31 cellular contexts compared by ENCODE assay signal in the genomic region with DNA sequence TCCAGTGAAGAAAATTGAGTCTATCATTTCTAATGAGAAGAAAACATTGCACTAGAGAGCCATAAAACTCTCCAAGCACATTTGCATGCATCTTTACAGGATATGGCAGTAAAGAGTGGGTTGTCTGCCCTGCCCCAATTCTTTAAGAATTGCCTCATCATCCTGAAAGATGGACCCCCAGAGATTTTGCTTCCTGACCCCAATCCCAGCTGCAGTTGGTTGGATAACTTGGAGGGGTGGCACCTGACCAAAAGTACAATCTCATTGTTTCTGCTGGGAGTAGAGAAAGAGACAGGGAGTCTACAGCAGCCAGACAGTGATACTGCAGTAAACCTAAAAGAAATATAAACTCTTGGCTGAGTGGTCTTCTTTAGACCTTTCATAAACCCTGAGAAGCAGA. TPM values are rescaled to one million over a fixed set of nuclear protein-coding genes. Genes with fewer than 3 reads are reported as not detected.
"Had no signal": no experiment of that assay in that cellular context is flagged by ENCODE, and none has a peak within 500 bp of the region (broad histone marks: within the 10 kb centered on the region; RNA-seq: fewer than 3 reads in every experiment).

No MANE protein-coding gene starts in this region.

- H3K27me3 Mint-ChIP-seq: activated B cell treated with CpG ODN at 0.5 μM for 24 hours had no signal

- DNase-seq: activated B cell treated with CpG ODN at 0.5 μM for 24 hours; activated CD4-positive, alpha-beta T cell treated with anti-CD3 and anti-CD28 coated beads for 4 hours; activated CD4-positive, CD25-positive, alpha-beta regulatory T cell treated with anti-CD3 and anti-CD28 coated beads, Interleukin-2, amount 50 U/mL, for 72 hours; activated CD8-positive, alpha-beta T cell treated with anti-CD3 and anti-CD28 coated beads for 36 hours; activated gamma-delta T cell; activated naive CD4-positive, alpha-beta T cell treated with Interleukin-2 at 50 U/mL for 16 hours; activated naive CD8-positive, alpha-beta T cell treated with anti-CD3 and anti-CD28 coated beads, Interleukin-2, amount 10 ng/mL, durations not matched to agents 7 days and 5 days; activated T-cell treated with anti-CD3 and anti-CD28 coated beads, Interleukin-2, amount 50 U/mL, for 1 hour; amygdala; NCI-H187; NCI-H2029 treated with DMSO at 0.1 percent for 48 hours; NCI-H2107; NCI-H2171; NCI-H2227 treated with DMSO at 0.1 percent for 48 hours; NCI-H446; NCI-H510A treated with DMSO at 0.1 percent for 48 hours; NCI-H526 treated with DMSO at 0.1 percent for 48 hours; NCI-H774; PC-3; Peyer's patch; RPMI8226; SW 1271; T-helper 1 cell; T-helper 2 cell; T-helper 9 cell had no signal

- H3K4me1 ChIP-seq: ascending aorta, Peyer's patch had no signal

- H3K4me1 Mint-ChIP-seq: activated B cell treated with CpG ODN at 0.5 μM for 24 hours; activated naive CD4-positive, alpha-beta T cell treated with anti-CD3 and anti-CD28 coated beads, Interleukin-2, amount 50 U/mL, for 24 hours; activated naive CD8-positive, alpha-beta T cell treated with anti-CD3 and anti-CD28 coated beads, Interleukin-2, amount 10 ng/mL, durations not matched to agents 7 days and 5 days had no signal

- H3K9me3 Mint-ChIP-seq: activated naive CD8-positive, alpha-beta T cell treated with anti-CD3 and anti-CD28 coated beads, Interleukin-2, amount 10 ng/mL, durations not matched to agents 7 days and 5 days; activated T-helper 2 cell treated with anti-CD3 and anti-CD28 coated beads, Interferon-gamma antibody, Interleukin-2, Interleukin-4, amounts not matched to agents 10 μg/mL and 5 μg/mL and 100 μg/mL, durations not matched to agents 14 hours and 24 hours and 36 hours had no signal

- H3K4me3 ChIP-seq: ascending aorta, cardiac muscle cell, K562, Peyer's patch had no signal

- H3K27me3 ChIP-seq: ascending aorta, cardiac muscle cell had no signal

- H3K27ac ChIP-seq: ascending aorta, cardiac muscle cell, Peyer's patch, VCaP had no signal

- H3K36me3 ChIP-seq: ascending aorta, cardiac muscle cell, Peyer's patch had no signal

- ATAC-seq: activated CD8-positive, alpha-beta T cell treated with anti-CD3 and anti-CD28 coated beads for 36 hours; K562; PC-3 had no signal

- H3K27ac Mint-ChIP-seq: activated B cell treated with CpG ODN at 0.5 μM for 24 hours; activated CD8-positive, alpha-beta T cell treated with anti-CD3 and anti-CD28 coated beads for 36 hours; activated naive CD4-positive, alpha-beta T cell treated with anti-CD3 and anti-CD28 coated beads, Interleukin-2, amount 50 U/mL, for 24 hours; activated naive CD8-positive, alpha-beta T cell treated with anti-CD3 and anti-CD28 coated beads, Interleukin-2, amount 10 ng/mL, durations not matched to agents 7 days and 5 days; activated T-helper 2 cell treated with anti-CD3 and anti-CD28 coated beads, Interferon-gamma antibody, Interleukin-2, Interleukin-4, amounts not matched to agents 10 μg/mL and 5 μg/mL and 100 μg/mL, durations not matched to agents 14 hours and 24 hours and 36 hours had no signal

- H3K36me3 Mint-ChIP-seq: activated naive CD4-positive, alpha-beta T cell treated with anti-CD3 and anti-CD28 coated beads, Interleukin-2, amount 50 U/mL, for 24 hours; activated naive CD8-positive, alpha-beta T cell treated with anti-CD3 and anti-CD28 coated beads, Interleukin-2, amount 10 ng/mL, durations not matched to agents 7 days and 5 days had no signal

- H3K4me3 Mint-ChIP-seq: activated B cell treated with CpG ODN at 0.5 μM for 24 hours; activated CD8-positive, alpha-beta T cell treated with anti-CD3 and anti-CD28 coated beads for 36 hours; activated naive CD4-positive, alpha-beta T cell treated with anti-CD3 and anti-CD28 coated beads, Interleukin-2, amount 50 U/mL, for 24 hours; activated naive CD8-positive, alpha-beta T cell treated with anti-CD3 and anti-CD28 coated beads, Interleukin-2, amount 10 ng/mL, durations not matched to agents 7 days and 5 days had no signal

RNA-seq across cellular contexts. Expression of a gene that starts 49.1 kb away (rescaled TPM):
- total RNA-seq: activated B cell treated with CpG ODN at 0.5 μM for 24 hours had no signal
